In genomic region chr22:41001722-41002122, GRCh38 we compare ENCODE assay signal across 11 cellular contexts. TPM values are rescaled to one million over a fixed set of nuclear protein-coding genes. Genes with fewer than 3 reads are reported as not detected.
A peak's percentile ranks its signal among the peaks of the same experiment; 100 is the strongest.
DNase-seq lines count a peak whose midpoint lies in the region; ATAC-seq and TF ChIP-seq lines count a peak whose summit lies in the region.
"Had no signal": no experiment of that assay in that cellular context is flagged by ENCODE, and none has a peak within 500 bp of the region (broad histone marks: within the 10 kb centered on the region; RNA-seq: fewer than 3 reads in every experiment).

No MANE protein-coding gene starts in this region.

- H3K27ac ChIP-seq in neural progenitor cell, result no peak overlapping the region
- no peak overlapping the region for H3K27ac ChIP-seq in CD8-positive, alpha-beta T cell (ENCODE audit: low read depth, low read length)

- H3K36me3 ChIP-seq in neural progenitor cell, result no peaks in the 10 kb centered on the region
- no peaks in the 10 kb centered on the region for H3K36me3 ChIP-seq in CD8-positive, alpha-beta T cell (ENCODE audit: insufficient read depth, low read length)

- no peak overlapping the region for H3K9ac ChIP-seq in neural progenitor cell

- H3K4me2 ChIP-seq in neural progenitor cell, result no peak overlapping the region

- no peaks in the 10 kb centered on the region for H3K36me3 Mint-ChIP-seq in neural progenitor cell
- no peaks in the 10 kb centered on the region for H3K36me3 Mint-ChIP-seq in CD8-positive, alpha-beta T cell
- H3K36me3 Mint-ChIP-seq in activated T-helper 17 cell treated with anti-CD3 and anti-CD28 coated beads, Interleukin-2, amount 50 U/mL, for 72 hours (ENCODE audit: low read depth), result no peaks in the 10 kb centered on the region
- H3K36me3 Mint-ChIP-seq: activated naive CD8-positive, alpha-beta T cell treated with anti-CD3 and anti-CD28 coated beads, Interleukin-2, amount 10 ng/mL, durations not matched to agents 7 days and 5 days had no signal

- H3F3A ChIP-seq in neural progenitor cell (ENCODE audit: low read depth), result no peaks in the 10 kb centered on the region

- H3K27me3 ChIP-seq in neural progenitor cell, result no peaks in the 10 kb centered on the region
- no peaks in the 10 kb centered on the region for H3K27me3 ChIP-seq in CD8-positive, alpha-beta T cell (ENCODE audit: insufficient read depth, low read length)

- DNase-seq in Daoy (ENCODE audit: low read depth) (peak; percentile 44), LoVo (ENCODE audit: low spot score) (peak; percentile 48), epithelial cell of esophagus (ENCODE audit: low read depth) (peak; percentile 59), neural progenitor cell (ENCODE audit: low spot score) (no peak), GM03348 (ENCODE audit: low spot score) (no peak)
- DNase-seq in CD8-positive, alpha-beta T cell, result no peak
- DNase-seq: activated naive CD8-positive, alpha-beta T cell treated with anti-CD3 and anti-CD28 coated beads, Interleukin-2, amount 10 ng/mL, durations not matched to agents 7 days and 5 days; NCI-H2029 treated with DMSO at 0.1 percent for 48 hours; stimulated activated CD8-positive, alpha-beta memory T cell treated with anti-CD3 and anti-CD28 coated beads, Interleukin-4, amount 100 ng/mL, for 48 hours had no signal

- no peaks in the 10 kb centered on the region for H3K9me3 Mint-ChIP-seq in neural progenitor cell
- H3K9me3 Mint-ChIP-seq in CD8-positive, alpha-beta T cell, result peaks cover 3% of the 10 kb centered on the region
- no peaks in the 10 kb centered on the region for H3K9me3 Mint-ChIP-seq in activated T-helper 17 cell treated with anti-CD3 and anti-CD28 coated beads, Interleukin-2, amount 50 U/mL, for 72 hours
- H3K9me3 Mint-ChIP-seq: activated naive CD8-positive, alpha-beta T cell treated with anti-CD3 and anti-CD28 coated beads, Interleukin-2, amount 10 ng/mL, durations not matched to agents 7 days and 5 days had no signal

- ATAC-seq in HG03565 (IDR thresholded peaks at IDR 0.05; ENCODE audit: unreplicated experiment), result no peak
- ATAC-seq in CD8-positive, alpha-beta T cell, result no peak
- no peak for ATAC-seq in activated T-helper 17 cell treated with anti-CD3 and anti-CD28 coated beads, Interleukin-2, amount 50 U/mL, for 72 hours (replicated peaks)

- H4K20me1 ChIP-seq in neural progenitor cell (ENCODE audit: low read depth), result no peaks in the 10 kb centered on the region

- H3K79me2 ChIP-seq in neural progenitor cell (ENCODE audit: low read depth), result no peaks in the 10 kb centered on the region

- H3K4me1 Mint-ChIP-seq in neural progenitor cell, result peaks cover 11% of the 10 kb centered on the region
- H3K4me1 Mint-ChIP-seq in CD8-positive, alpha-beta T cell (ENCODE audit: low read depth), result no peaks in the 10 kb centered on the region
- no peaks in the 10 kb centered on the region for H3K4me1 Mint-ChIP-seq in activated T-helper 17 cell treated with anti-CD3 and anti-CD28 coated beads, Interleukin-2, amount 50 U/mL, for 72 hours
- H3K4me1 Mint-ChIP-seq: activated naive CD8-positive, alpha-beta T cell treated with anti-CD3 and anti-CD28 coated beads, Interleukin-2, amount 10 ng/mL, durations not matched to agents 7 days and 5 days had no signal

- POLR2A ChIA-PET in CD8-positive, alpha-beta T cell (lab: Charles Lee), result no interaction called here

- intact Hi-C loops in CD8-positive, alpha-beta T cell (cut with DNase I, micrococcal nuclease), result no loop called here

- TF ChIP-seq CTCF in epithelial cell of esophagus (IDR thresholded peaks at IDR 0.05; ENCODE audit: insufficient read depth, low read depth, low read length, missing control alignments) (no peak), neural progenitor cell (IDR thresholded peaks at IDR 0.05) (no peak)
- TF ChIP-seq CTCF in CD8-positive, alpha-beta T cell (IDR thresholded peaks at IDR 0.05), result no peak

- H3K4me1 ChIP-seq in neural progenitor cell, result peaks cover 6% of the 10 kb centered on the region
- H3K4me1 ChIP-seq in CD8-positive, alpha-beta T cell (ENCODE audit: insufficient read depth, low read length), result no peaks in the 10 kb centered on the region

- H3K9me3 ChIP-seq in neural progenitor cell (ENCODE audit: low read depth), result no peaks in the 10 kb centered on the region
- H3K9me3 ChIP-seq in CD8-positive, alpha-beta T cell (ENCODE audit: low read length), result no peaks in the 10 kb centered on the region

- H3K4me3 Mint-ChIP-seq in neural progenitor cell, result no peak overlapping the region
- no peak overlapping the region for H3K4me3 Mint-ChIP-seq in CD8-positive, alpha-beta T cell
- no peak overlapping the region for H3K4me3 Mint-ChIP-seq in activated T-helper 17 cell treated with anti-CD3 and anti-CD28 coated beads, Interleukin-2, amount 50 U/mL, for 72 hours
- H3K4me3 Mint-ChIP-seq: activated naive CD8-positive, alpha-beta T cell treated with anti-CD3 and anti-CD28 coated beads, Interleukin-2, amount 10 ng/mL, durations not matched to agents 7 days and 5 days had no signal

- H2AFZ ChIP-seq in neural progenitor cell (replicated peaks), result peak overlapping the region; percentile 7

- CTCF ChIA-PET in CD8-positive, alpha-beta T cell (lab: Charles Lee), result no interaction called here

- no peak overlapping the region for H3K4me3 ChIP-seq in epithelial cell of esophagus (ENCODE audit: low read length)
- H3K4me3 ChIP-seq in neural progenitor cell, result no peak overlapping the region
- no peak overlapping the region for H3K4me3 ChIP-seq in CD8-positive, alpha-beta T cell (ENCODE audit: low read depth, low read length)

- no peaks in the 10 kb centered on the region for H3K27me3 Mint-ChIP-seq in neural progenitor cell (ENCODE audit: insufficient read depth, low read depth)
- peaks cover 3% of the 10 kb centered on the region for H3K27me3 Mint-ChIP-seq in CD8-positive, alpha-beta T cell (ENCODE audit: low read depth)
- H3K27me3 Mint-ChIP-seq in activated T-helper 17 cell treated with anti-CD3 and anti-CD28 coated beads, Interleukin-2, amount 50 U/mL, for 72 hours, result no peaks in the 10 kb centered on the region

- H3K27ac Mint-ChIP-seq in neural progenitor cell, result no peak overlapping the region
- H3K27ac Mint-ChIP-seq in CD8-positive, alpha-beta T cell, result no peak overlapping the region
- no peak overlapping the region for H3K27ac Mint-ChIP-seq in activated T-helper 17 cell treated with anti-CD3 and anti-CD28 coated beads, Interleukin-2, amount 50 U/mL, for 72 hours
- H3K27ac Mint-ChIP-seq: activated naive CD8-positive, alpha-beta T cell treated with anti-CD3 and anti-CD28 coated beads, Interleukin-2, amount 10 ng/mL, durations not matched to agents 7 days and 5 days had no signal

RNA-seq across cellular contexts. Expression of gene RBX1, which starts 50.5 kb away (rescaled TPM):
- total RNA-seq in Daoy (2014; rRNA removed; shearing (Covaris generic)), result 88.6 and 91.9 TPM in 2 replicates
- total RNA-seq in neural progenitor cell (ENCODE audit: low replicate concordance), result 77.8 and 117 TPM in 2 replicates
- total RNA-seq in CD8-positive, alpha-beta T cell, result 10 to 100 TPM; 22.1 to 22.3 TPM
- 10 to 100 TPM; 70.8 to 93.0 TPM for total RNA-seq in activated T-helper 17 cell treated with anti-CD3 and anti-CD28 coated beads, Interleukin-2, amount 50 U/mL, for 72 hours

Comparison
In these comparisons a context has a peak if more than half of its experiments do, and no peak if none do; other contexts are left out.
1. DNase-seq: peak in Daoy (single experiment), LoVo (single experiment) and epithelial cell of esophagus (single experiment); none in neural progenitor cell (single experiment), CD8-positive, alpha-beta T cell (0 of 7) and GM03348 (single experiment).